ENCODE assay signal across 8 cellular contexts in the genomic region with DNA sequence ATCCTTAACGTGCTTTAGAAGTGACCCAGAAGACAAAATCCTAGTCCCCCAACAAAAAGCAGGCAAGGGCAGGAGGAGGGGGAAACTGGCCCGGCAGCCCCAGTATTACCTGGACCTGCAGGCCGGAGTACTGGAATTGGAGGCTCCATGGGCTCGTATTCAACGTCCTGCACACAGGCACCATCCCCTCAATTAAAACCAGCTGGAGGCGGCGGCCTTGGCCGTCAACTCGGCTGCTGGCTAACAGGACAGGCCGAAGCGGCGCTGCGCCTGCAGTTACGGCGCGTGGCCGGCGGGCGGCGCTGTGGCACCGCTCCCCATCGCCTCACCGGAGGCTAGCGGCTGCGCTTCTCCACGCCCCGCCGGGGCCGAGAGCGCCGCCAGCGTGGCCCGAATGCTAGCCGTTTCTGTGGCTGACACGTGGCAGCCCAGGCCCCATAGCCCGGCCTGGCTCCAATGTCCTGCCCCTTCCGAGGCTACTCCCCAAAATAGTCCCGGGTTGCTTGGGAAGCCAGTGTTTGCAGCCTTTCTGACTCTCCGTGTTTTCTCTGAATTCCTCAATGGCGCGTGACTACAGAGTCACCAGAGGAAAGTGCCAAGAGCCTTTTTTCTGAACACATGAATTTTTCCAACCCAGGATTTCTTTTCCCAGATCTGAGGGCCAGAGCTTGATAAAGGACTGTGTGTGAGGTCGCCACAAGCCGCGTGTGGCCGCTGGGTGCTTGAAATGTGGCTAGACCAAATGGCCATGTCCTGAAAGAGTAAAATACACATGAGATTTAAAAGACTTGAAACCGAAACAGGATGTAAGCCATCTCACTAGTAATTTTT.
DNase-seq lines count a peak whose midpoint lies in the region; ATAC-seq and TF ChIP-seq lines count a peak whose summit lies in the region.

No MANE protein-coding gene starts in this region.

- POLR2A ChIA-PET in activated CD4-positive, alpha-beta T cell treated with anti-CD3 and anti-CD28 coated beads, Interleukin-2, amount 10 ng/mL, durations not matched to agents 7 days and 5 days (lab: Charles Lee), result interaction anchor here (0.7 kb wide), 1 partner anchor 187 kb away, joined by 3 read pairs; no protein-coding TSS in a partner anchor

- peak overlapping the region; percentile 68 for H3K4me3 Mint-ChIP-seq in activated CD4-positive, alpha-beta T cell treated with anti-CD3 and anti-CD28 coated beads, Interleukin-2, amount 10 ng/mL, durations not matched to agents 7 days and 5 days
- H3K4me3 Mint-ChIP-seq in dendritic cell treated with granulocyte-macrophage colony-stimulating factor and Interleukin-4, amounts not matched to agents 40 ng/mL and 50 ng/mL, for 4 days, result peak overlapping the region; percentile 75

- peak overlapping the region; percentile 91 for H3K27ac Mint-ChIP-seq in activated CD4-positive, alpha-beta T cell treated with anti-CD3 and anti-CD28 coated beads, Interleukin-2, amount 10 ng/mL, durations not matched to agents 7 days and 5 days
- peak overlapping the region; percentile 96 for H3K27ac Mint-ChIP-seq in dendritic cell treated with granulocyte-macrophage colony-stimulating factor and Interleukin-4, amounts not matched to agents 40 ng/mL and 50 ng/mL, for 4 days

- DNase-seq in BE2C (peak; percentile 92), NCI-H524 (lab: John Stamatoyannopoulos, UW) (peak; percentile 60 to 90), right lobe of liver (peak; percentile 94 to 95 (median 95))
- DNase-seq in activated CD4-positive, alpha-beta T cell treated with anti-CD3 and anti-CD28 coated beads, Interleukin-2, amount 10 ng/mL, durations not matched to agents 7 days and 5 days, result peak; percentile 73
- peak; percentile 76 for DNase-seq in stimulated activated CD4-positive, alpha-beta T cell treated with anti-CD3 and anti-CD28 coated beads, Interleukin-4, amount 100 ng/mL, for 24 hours

- CTCF ChIA-PET in activated CD4-positive, alpha-beta T cell treated with anti-CD3 and anti-CD28 coated beads, Interleukin-2, amount 10 ng/mL, durations not matched to agents 7 days and 5 days (lab: Charles Lee), result interaction anchor here (0.6 to 2.4 kb wide), 11 partner anchors 11 to 994 kb away, joined by 3 to 12 read pairs (median 3); no protein-coding TSS in a partner anchor

- peak overlapping the region; percentile 90 to 94 (median 93) for H3K27ac ChIP-seq in right lobe of liver

- no peaks in the 10 kb centered on the region for H3K27me3 ChIP-seq in BE2C
- H3K27me3 ChIP-seq in right lobe of liver, result no peaks in the 10 kb centered on the region

- peak; percentile 78 for TF ChIP-seq POLR2A in right lobe of liver (IDR thresholded peaks at IDR 0.05)

- WGBS in right lobe of liver (ENCODE audit: insufficient coverage, low coverage, low lambda C conversion rate, missing lambda C conversion rate), result 2% methylated on average over 10 of the region's 46 CpGs

- H3K36me3 Mint-ChIP-seq in activated CD4-positive, alpha-beta T cell treated with anti-CD3 and anti-CD28 coated beads, Interleukin-2, amount 10 ng/mL, durations not matched to agents 7 days and 5 days (ENCODE audit: low read depth), result no peaks in the 10 kb centered on the region
- no peaks in the 10 kb centered on the region for H3K36me3 Mint-ChIP-seq in dendritic cell treated with granulocyte-macrophage colony-stimulating factor and Interleukin-4, amounts not matched to agents 40 ng/mL and 50 ng/mL, for 4 days (ENCODE audit: low read depth)

- H3K4me1 ChIP-seq in BE2C (no peaks in the 10 kb centered on the region), right lobe of liver (peaks cover 0 to 13% (median 4%) of the 10 kb centered on the region in 4 donors)

- H3K36me3 ChIP-seq in BE2C (no peaks in the 10 kb centered on the region), right lobe of liver (no peaks in the 10 kb centered on the region)

- no peaks in the 10 kb centered on the region for H3K9me3 Mint-ChIP-seq in activated CD4-positive, alpha-beta T cell treated with anti-CD3 and anti-CD28 coated beads, Interleukin-2, amount 10 ng/mL, durations not matched to agents 7 days and 5 days
- no peaks in the 10 kb centered on the region for H3K9me3 Mint-ChIP-seq in dendritic cell treated with granulocyte-macrophage colony-stimulating factor and Interleukin-4, amounts not matched to agents 40 ng/mL and 50 ng/mL, for 4 days

- intact Hi-C loops in dendritic cell treated with granulocyte-macrophage colony-stimulating factor and Interleukin-4, amounts not matched to agents 40 ng/mL and 50 ng/mL, for 4 days (cut with micrococcal nuclease), result loop anchor here (1.0 to 10.0 kb wide), 7 partner anchors 155 to 659 kb away; a partner anchor contains a TSS
- intact Hi-C loops in right lobe of liver (cut with DNase I), result loop anchor here (5.0 to 10.0 kb wide), 2 partner anchors 167 to 169 kb away; no protein-coding TSS in a partner anchor

- H3K4me1 Mint-ChIP-seq in activated CD4-positive, alpha-beta T cell treated with anti-CD3 and anti-CD28 coated beads, Interleukin-2, amount 10 ng/mL, durations not matched to agents 7 days and 5 days, result peaks cover 10% of the 10 kb centered on the region
- peaks cover 9% of the 10 kb centered on the region for H3K4me1 Mint-ChIP-seq in dendritic cell treated with granulocyte-macrophage colony-stimulating factor and Interleukin-4, amounts not matched to agents 40 ng/mL and 50 ng/mL, for 4 days (ENCODE audit: low read depth)

- H3K9me3 ChIP-seq in BE2C (no peaks in the 10 kb centered on the region), right lobe of liver (no peaks in the 10 kb centered on the region)

- peak overlapping the region; percentile 68 for H3K4me3 ChIP-seq in BE2C (ENCODE audit: low read depth, low read length)
- H3K4me3 ChIP-seq in right lobe of liver, result peak overlapping the region; percentile 19 to 53 (median 40)

- ATAC-seq in GM19043 (IDR thresholded peaks at IDR 0.05; ENCODE audit: low read depth, unreplicated experiment) (peak; percentile 86), HG03354 (IDR thresholded peaks at IDR 0.05; ENCODE audit: poor library complexity, severe bottlenecking, unreplicated experiment) (peak; percentile 94), right lobe of liver (peak; percentile 98 to 99 (median 98))

- peaks cover 6% of the 10 kb centered on the region for H3K27me3 Mint-ChIP-seq in activated CD4-positive, alpha-beta T cell treated with anti-CD3 and anti-CD28 coated beads, Interleukin-2, amount 10 ng/mL, durations not matched to agents 7 days and 5 days
- H3K27me3 Mint-ChIP-seq in dendritic cell treated with granulocyte-macrophage colony-stimulating factor and Interleukin-4, amounts not matched to agents 40 ng/mL and 50 ng/mL, for 4 days, result no peaks in the 10 kb centered on the region

- TF ChIP-seq CTCF in BE2C (IDR thresholded peaks at IDR 0.05; ENCODE audit: low read depth, low read length) (peak; percentile 81), right lobe of liver (IDR thresholded peaks at IDR 0.05) (peak; percentile 100)

Comparison
In these comparisons a context has a peak if more than half of its experiments do, and no peak if none do; other contexts are left out.
1. Peak in every context shown above with its lines: DNase-seq, ATAC-seq, H3K4me3 ChIP-seq and H3K27ac ChIP-seq.